Comparison of ENCODE assay signal across 9 cellular contexts in the genomic region with DNA sequence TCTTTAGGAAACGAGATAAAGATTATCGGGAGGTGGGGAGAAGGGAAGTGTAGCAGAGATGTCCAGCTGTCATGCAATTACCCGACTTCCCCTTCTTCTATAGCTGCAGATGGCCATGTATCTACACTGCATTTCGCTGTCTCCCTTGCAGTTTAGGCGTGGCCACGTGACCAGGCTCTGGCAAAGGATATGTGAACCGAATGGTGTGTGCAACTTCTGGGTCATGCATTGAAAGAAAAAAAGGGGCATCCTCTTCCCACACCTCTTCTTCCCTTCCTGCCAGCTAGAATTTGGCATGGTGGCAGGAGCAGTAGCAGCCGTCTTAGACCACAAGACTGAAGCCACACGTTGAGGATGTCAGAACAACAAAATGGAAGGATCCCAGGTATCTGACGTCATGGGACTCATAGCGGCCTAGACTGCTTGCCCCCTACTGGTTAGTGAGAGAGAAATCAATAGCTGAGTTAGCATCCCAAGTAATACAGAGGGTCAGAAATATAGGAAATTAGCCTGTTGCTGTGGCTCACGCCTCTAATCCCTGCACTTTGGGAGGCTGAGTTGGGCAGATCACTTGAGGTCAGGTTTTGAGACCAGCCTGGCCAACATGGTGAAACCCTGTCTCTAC. TPM values are rescaled to one million over a fixed set of nuclear protein-coding genes. Genes with fewer than 3 reads are reported as not detected.
A peak's percentile ranks its signal among the peaks of the same experiment; 100 is the strongest.
DNase-seq lines count a peak whose midpoint lies in the region; ATAC-seq and TF ChIP-seq lines count a peak whose summit lies in the region.
"Had no signal": no experiment of that assay in that cellular context is flagged by ENCODE, and none has a peak within 500 bp of the region (broad histone marks: within the 10 kb centered on the region; RNA-seq: fewer than 3 reads in every experiment).

No MANE protein-coding gene starts in this region.

- no peaks in the 10 kb centered on the region for H3K79me2 ChIP-seq in DND-41 (ENCODE audit: insufficient read depth, low read length)

- intact Hi-C loops in activated CD4-positive, alpha-beta T cell treated with anti-CD3 and anti-CD28 coated beads for 36 hours (cut with DNase I, micrococcal nuclease) = no loop called here

- CTCF ChIA-PET in activated CD4-positive, alpha-beta T cell treated with anti-CD3 and anti-CD28 coated beads for 36 hours (lab: Charles Lee) = interaction anchor here (0.6 to 1.3 kb wide), 4 partner anchors 11 to 225 kb away, joined by 3 to 5 read pairs (median 4); no protein-coding TSS in a partner anchor

- H3K4me3 ChIP-seq in DND-41 (ENCODE audit: low read depth in 1 of 2, low read length in 2 of 2) = no peak overlapping the region
- no peak overlapping the region for H3K4me3 ChIP-seq in LNCaP clone FGC (ENCODE audit: low read depth, low read length)
- no peak overlapping the region for H3K4me3 ChIP-seq in effector memory CD4-positive, alpha-beta T cell (ENCODE audit: insufficient read depth, low read depth, low read length, poor library complexity, severe bottlenecking)

- no peaks in the 10 kb centered on the region for H3K4me1 ChIP-seq in DND-41 (ENCODE audit: insufficient read depth, low read length)
- H3K4me1 ChIP-seq in effector memory CD4-positive, alpha-beta T cell (ENCODE audit: control insufficient read depth, insufficient read depth, low read length, poor library complexity, severe bottlenecking) = no peaks in the 10 kb centered on the region

- no peaks in the 10 kb centered on the region for H3K9me3 ChIP-seq in DND-41 (ENCODE audit: insufficient read depth, low read length, severe bottlenecking)
- no peaks in the 10 kb centered on the region for H3K9me3 ChIP-seq in effector memory CD4-positive, alpha-beta T cell (ENCODE audit: control insufficient read depth, low read length)

- no peak overlapping the region for H3K9ac ChIP-seq in DND-41 (ENCODE audit: low read depth, low read length)

- H3K36me3 Mint-ChIP-seq in activated CD4-positive, alpha-beta T cell treated with anti-CD3 and anti-CD28 coated beads for 36 hours (ENCODE audit: low read depth) = no peaks in the 10 kb centered on the region

- POLR2A ChIA-PET in activated CD4-positive, alpha-beta T cell treated with anti-CD3 and anti-CD28 coated beads for 36 hours (lab: Charles Lee) = no interaction called here

- no peak overlapping the region for H3K4me3 Mint-ChIP-seq in activated CD4-positive, alpha-beta T cell treated with anti-CD3 and anti-CD28 coated beads for 36 hours

- no peak overlapping the region for H3K27ac Mint-ChIP-seq in activated CD4-positive, alpha-beta T cell treated with anti-CD3 and anti-CD28 coated beads for 36 hours

- DNase-seq in DND-41 = no peak
- DNase-seq in LNCaP clone FGC (ENCODE audit: low read depth) = no peak
- DNase-seq in iris pigment epithelial cell (ENCODE audit: low read depth) = peak; percentile 11
- no peak for DNase-seq in activated CD4-positive, alpha-beta T cell treated with anti-CD3 and anti-CD28 coated beads for 36 hours
- no peak for DNase-seq in HK-2 (ENCODE audit: unreplicated experiment)
- no peak for DNase-seq in ecto neural progenitor cell (ENCODE audit: low spot score)
- no peak for DNase-seq in effector memory CD4-positive, alpha-beta T cell
- DNase-seq: occipital lobe had no signal

- no peaks in the 10 kb centered on the region for H3K9me3 Mint-ChIP-seq in activated CD4-positive, alpha-beta T cell treated with anti-CD3 and anti-CD28 coated beads for 36 hours (ENCODE audit: low read depth)

- no peak for ATAC-seq in DND-41 (ENCODE audit: insufficient read depth, low read depth)
- peak; percentile 51; the same call in 1 of the 3 replicates for ATAC-seq in SK-N-SH treated with all-trans-retinoic acid at 6 μM for 48 hours
- no peak for ATAC-seq in activated CD4-positive, alpha-beta T cell treated with anti-CD3 and anti-CD28 coated beads for 36 hours

- TF ChIP-seq CTCF in DND-41 (IDR thresholded peaks at IDR 0.05; ENCODE audit: borderline replicate concordance, extremely low read depth, low read length, poor library complexity, severe bottlenecking) (peak; percentile 34), LNCaP clone FGC (IDR thresholded peaks at IDR 0.05; ENCODE audit: control insufficient read depth, extremely low read depth, insufficient read depth) (0 out of 2 replicates have a peak, but pooled peaks have one; percentile 7)

- no peak overlapping the region for H2AFZ ChIP-seq in DND-41 (ENCODE audit: low read depth, low read length)

- peaks cover 21% of the 10 kb centered on the region for H3K27me3 ChIP-seq in DND-41 (ENCODE audit: insufficient read depth, low read length, poor library complexity)
- H3K27me3 ChIP-seq in effector memory CD4-positive, alpha-beta T cell (replicated peaks; ENCODE audit: control insufficient read depth, insufficient read depth, low read length, poor library complexity, severe bottlenecking) = peaks cover 11% of the 10 kb centered on the region

- no peaks in the 10 kb centered on the region for H4K20me1 ChIP-seq in DND-41 (ENCODE audit: insufficient read depth, low read length)

- no peaks in the 10 kb centered on the region for H3K4me1 Mint-ChIP-seq in activated CD4-positive, alpha-beta T cell treated with anti-CD3 and anti-CD28 coated beads for 36 hours

- no peaks in the 10 kb centered on the region for H3K36me3 ChIP-seq in DND-41 (ENCODE audit: insufficient read depth, low read length)
- H3K36me3 ChIP-seq in effector memory CD4-positive, alpha-beta T cell (ENCODE audit: control insufficient read depth, insufficient read depth, low read length) = no peaks in the 10 kb centered on the region

- H3K4me2 ChIP-seq in DND-41 (ENCODE audit: insufficient read depth, low read length) = no peak overlapping the region

- no peak overlapping the region for H3K27ac ChIP-seq in DND-41 (ENCODE audit: low read length)
- H3K27ac ChIP-seq in effector memory CD4-positive, alpha-beta T cell (ENCODE audit: insufficient read depth, low read length, poor library complexity, severe bottlenecking) = no peak overlapping the region

- H3K27me3 Mint-ChIP-seq in activated CD4-positive, alpha-beta T cell treated with anti-CD3 and anti-CD28 coated beads for 36 hours = peaks cover 22% of the 10 kb centered on the region

TF ChIP-seq in SK-N-SH treated with all-trans-retinoic acid at 6 μM for 48 hours, 23 proteins besides CTCF, POLR2A, EP300 and RAD21 (continues in another document):
- no peak for TF ChIP-seq ZNF8 (CRISPR knock-in tag; IDR thresholded peaks at IDR 0.05)
- TF ChIP-seq, protein P1, sequence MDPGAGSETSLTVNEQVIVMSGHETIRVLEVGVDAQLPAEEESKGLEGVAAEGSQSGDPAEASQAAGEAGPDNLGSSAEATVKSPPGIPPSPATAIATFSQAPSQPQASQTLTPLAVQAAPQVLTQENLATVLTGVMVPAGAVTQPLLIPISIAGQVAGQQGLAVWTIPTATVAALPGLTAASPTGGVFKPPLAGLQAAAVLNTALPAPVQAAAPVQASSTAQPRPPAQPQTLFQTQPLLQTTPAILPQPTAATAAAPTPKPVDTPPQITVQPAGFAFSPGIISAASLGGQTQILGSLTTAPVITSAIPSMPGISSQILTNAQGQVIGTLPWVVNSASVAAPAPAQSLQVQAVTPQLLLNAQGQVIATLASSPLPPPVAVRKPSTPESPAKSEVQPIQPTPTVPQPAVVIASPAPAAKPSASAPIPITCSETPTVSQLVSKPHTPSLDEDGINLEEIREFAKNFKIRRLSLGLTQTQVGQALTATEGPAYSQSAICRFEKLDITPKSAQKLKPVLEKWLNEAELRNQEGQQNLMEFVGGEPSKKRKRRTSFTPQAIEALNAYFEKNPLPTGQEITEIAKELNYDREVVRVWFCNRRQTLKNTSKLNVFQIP (CRISPR knock-in tag; IDR thresholded peaks at IDR 0.05; ENCODE audit: borderline replicate concordance, low read depth) = no peak
- TF ChIP-seq PPARA (CRISPR knock-in tag; IDR thresholded peaks at IDR 0.05; ENCODE audit: borderline replicate concordance) = no peak
- TF ChIP-seq SNAI2 (CRISPR knock-in tag; IDR thresholded peaks at IDR 0.05) = no peak
- TF ChIP-seq, protein P2, sequence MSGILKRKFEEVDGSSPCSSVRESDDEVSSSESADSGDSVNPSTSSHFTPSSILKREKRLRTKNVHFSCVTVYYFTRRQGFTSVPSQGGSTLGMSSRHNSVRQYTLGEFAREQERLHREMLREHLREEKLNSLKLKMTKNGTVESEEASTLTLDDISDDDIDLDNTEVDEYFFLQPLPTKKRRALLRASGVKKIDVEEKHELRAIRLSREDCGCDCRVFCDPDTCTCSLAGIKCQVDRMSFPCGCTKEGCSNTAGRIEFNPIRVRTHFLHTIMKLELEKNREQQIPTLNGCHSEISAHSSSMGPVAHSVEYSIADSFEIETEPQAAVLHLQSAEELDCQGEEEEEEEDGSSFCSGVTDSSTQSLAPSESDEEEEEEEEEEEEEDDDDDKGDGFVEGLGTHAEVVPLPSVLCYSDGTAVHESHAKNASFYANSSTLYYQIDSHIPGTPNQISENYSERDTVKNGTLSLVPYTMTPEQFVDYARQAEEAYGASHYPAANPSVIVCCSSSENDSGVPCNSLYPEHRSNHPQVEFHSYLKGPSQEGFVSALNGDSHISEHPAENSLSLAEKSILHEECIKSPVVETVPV (CRISPR knock-in tag; IDR thresholded peaks at IDR 0.05) = no peak
- TF ChIP-seq, protein P3, sequence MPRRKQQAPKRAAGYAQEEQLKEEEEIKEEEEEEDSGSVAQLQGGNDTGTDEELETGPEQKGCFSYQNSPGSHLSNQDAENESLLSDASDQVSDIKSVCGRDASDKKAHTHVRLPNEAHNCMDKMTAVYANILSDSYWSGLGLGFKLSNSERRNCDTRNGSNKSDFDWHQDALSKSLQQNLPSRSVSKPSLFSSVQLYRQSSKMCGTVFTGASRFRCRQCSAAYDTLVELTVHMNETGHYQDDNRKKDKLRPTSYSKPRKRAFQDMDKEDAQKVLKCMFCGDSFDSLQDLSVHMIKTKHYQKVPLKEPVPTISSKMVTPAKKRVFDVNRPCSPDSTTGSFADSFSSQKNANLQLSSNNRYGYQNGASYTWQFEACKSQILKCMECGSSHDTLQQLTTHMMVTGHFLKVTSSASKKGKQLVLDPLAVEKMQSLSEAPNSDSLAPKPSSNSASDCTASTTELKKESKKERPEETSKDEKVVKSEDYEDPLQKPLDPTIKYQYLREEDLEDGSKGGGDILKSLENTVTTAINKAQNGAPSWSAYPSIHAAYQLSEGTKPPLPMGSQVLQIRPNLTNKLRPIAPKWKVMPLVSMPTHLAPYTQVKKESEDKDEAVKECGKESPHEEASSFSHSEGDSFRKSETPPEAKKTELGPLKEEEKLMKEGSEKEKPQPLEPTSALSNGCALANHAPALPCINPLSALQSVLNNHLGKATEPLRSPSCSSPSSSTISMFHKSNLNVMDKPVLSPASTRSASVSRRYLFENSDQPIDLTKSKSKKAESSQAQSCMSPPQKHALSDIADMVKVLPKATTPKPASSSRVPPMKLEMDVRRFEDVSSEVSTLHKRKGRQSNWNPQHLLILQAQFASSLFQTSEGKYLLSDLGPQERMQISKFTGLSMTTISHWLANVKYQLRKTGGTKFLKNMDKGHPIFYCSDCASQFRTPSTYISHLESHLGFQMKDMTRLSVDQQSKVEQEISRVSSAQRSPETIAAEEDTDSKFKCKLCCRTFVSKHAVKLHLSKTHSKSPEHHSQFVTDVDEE (CRISPR knock-in tag; IDR thresholded peaks at IDR 0.05) = no peak
- TF ChIP-seq ZNF70 (CRISPR knock-in tag; IDR thresholded peaks at IDR 0.05) = no peak
- TF ChIP-seq TCF4 (CRISPR knock-in tag; IDR thresholded peaks at IDR 0.05; ENCODE audit: borderline replicate concordance) = no peak

RNA-seq across cellular contexts. Expression of a gene that starts 32.8 kb away (rescaled TPM):
- total RNA-seq in activated CD4-positive, alpha-beta T cell treated with anti-CD3 and anti-CD28 coated beads for 36 hours = not detected

RNA-seq across cellular contexts. Expression of a gene that starts 33.7 kb away (rescaled TPM):
- 100 to 1,000 TPM; 179 to 254 TPM for total RNA-seq in activated CD4-positive, alpha-beta T cell treated with anti-CD3 and anti-CD28 coated beads for 36 hours
